Comparison of ENCODE assay signal across 9 cellular contexts in genomic region chr18:74351354-74351753, GRCh38. TPM values are rescaled to one million over a fixed set of nuclear protein-coding genes. Genes with fewer than 3 reads are reported as not detected.
DNase-seq lines count a peak whose midpoint lies in the region; ATAC-seq, FAIRE-seq and TF ChIP-seq lines count a peak whose summit lies in the region.
"Had no signal": no experiment of that assay in that cellular context is flagged by ENCODE, and none has a peak within 500 bp of the region (broad histone marks: within the 10 kb centered on the region; RNA-seq: fewer than 3 reads in every experiment).

No MANE protein-coding gene starts in this region.

- peak; percentile 70 for DNase-seq in bronchial epithelial cell (ENCODE audit: low read depth)
- DNase-seq in GF-D8 (lab: John Stamatoyannopoulos, UW), result no peak
- no peak for DNase-seq in stimulated activated naive CD4-positive, alpha-beta T cell (lab: John Stamatoyannopoulos, UW)

- H3K4me3 ChIP-seq in ACC112 (ENCODE audit: low read depth, low read length) (no peak overlapping the region), bronchial epithelial cell (ENCODE audit: low read depth, low read length) (no peak overlapping the region)

- peak overlapping the region; percentile 26; the same call in 1 of the 2 replicates for H3K27ac ChIP-seq in ACC112 (ENCODE audit: low read depth, low read length)

- TF ChIP-seq CTCF in bronchial epithelial cell (IDR thresholded peaks at IDR 0.05; ENCODE audit: insufficient read depth, low read length, severe bottlenecking), result no peak

- ATAC-seq in GM19351 (IDR thresholded peaks at IDR 0.05; ENCODE audit: unreplicated experiment) (peak; percentile 78), HG03469 (IDR thresholded peaks at IDR 0.05; ENCODE audit: unreplicated experiment) (peak; percentile 64), HG03095 (IDR thresholded peaks at IDR 0.05; ENCODE audit: unreplicated experiment) (no peak), GM21423 (IDR thresholded peaks at IDR 0.05; ENCODE audit: unreplicated experiment) (no peak)
- ATAC-seq: T-cell had no signal

- H3K36me3 ChIP-seq in ACC112 (ENCODE audit: insufficient read depth, low read length) (no peaks in the 10 kb centered on the region), bronchial epithelial cell (ENCODE audit: control insufficient read depth, insufficient read depth, low read length) (no peaks in the 10 kb centered on the region)

- H3K27me3 ChIP-seq in ACC112 (ENCODE audit: insufficient read depth, low read length) (peaks cover 26% of the 10 kb centered on the region), bronchial epithelial cell (ENCODE audit: control insufficient read depth, insufficient read depth, low read length) (peaks cover 2% of the 10 kb centered on the region)

- H2AFZ ChIP-seq in ACC112 (ENCODE audit: low read length, unreplicated experiment), result peak overlapping the region; percentile 27

- FAIRE-seq in bronchial epithelial cell (lab: Jason Lieb, UNC), result no peak

- H3K4me1 ChIP-seq in ACC112 (ENCODE audit: control insufficient read depth, insufficient read depth, low read length, unreplicated experiment), result peaks cover 11% of the 10 kb centered on the region

- H3K79me2 ChIP-seq in ACC112 (ENCODE audit: control insufficient read depth, insufficient read depth, low read length, unreplicated experiment), result no peaks in the 10 kb centered on the region

RNA-seq across cellular contexts. Expression of gene C18orf63, which starts 35.7 kb away (rescaled TPM):
- not detected in 2 replicates for total RNA-seq in bronchial epithelial cell
- total RNA-seq: T-cell had no signal

RNA-seq across cellular contexts. Expression of gene CYB5A, which starts 59.6 kb away (rescaled TPM):
- total RNA-seq in bronchial epithelial cell, result 53.2 and 66.3 TPM in 2 replicates

Comparison
In these comparisons a context has a peak if more than half of its experiments do, and no peak if none do; other contexts are left out.
1. ATAC-seq: peak in GM19351 (single experiment) and HG03469 (single experiment); none in HG03095 (single experiment) and GM21423 (single experiment).